ENCODE assay signal across 8 cellular contexts in the genomic region with DNA sequence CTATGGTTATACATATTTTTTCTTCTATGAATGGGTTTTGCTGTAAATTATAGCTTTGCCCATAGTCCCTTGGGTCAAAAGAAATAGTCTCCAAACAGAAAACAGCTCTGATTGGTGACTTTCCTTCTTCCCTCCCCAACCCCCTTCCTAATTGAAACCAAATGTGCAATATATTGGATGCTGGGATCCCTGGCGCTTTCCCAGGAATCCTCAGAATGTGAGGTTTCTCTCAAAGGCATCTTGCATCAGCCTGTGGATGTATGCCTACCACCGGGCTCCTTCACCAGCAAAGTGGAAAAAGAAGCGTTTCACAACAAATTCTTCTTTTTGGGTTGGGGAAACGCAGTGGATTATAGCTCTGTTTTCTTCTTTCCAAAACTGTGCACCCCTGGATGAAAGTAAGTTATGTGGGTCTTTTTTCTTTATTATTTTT. TPM values are rescaled to one million over a fixed set of nuclear protein-coding genes. Genes with fewer than 3 reads are reported as not detected.
A peak's percentile ranks its signal among the peaks of the same experiment; 100 is the strongest.
DNase-seq lines count a peak whose midpoint lies in the region; ATAC-seq and TF ChIP-seq lines count a peak whose summit lies in the region.
"Had no signal": no experiment of that assay in that cellular context is flagged by ENCODE, and none has a peak within 500 bp of the region (broad histone marks: within the 10 kb centered on the region; RNA-seq: fewer than 3 reads in every experiment).

A gene (plus strand): TSS at position 231 of the 433 bp plus-strand sequence. CDS start 86,600 bp downstream, outside the sequence.

- no peak for TF ChIP-seq CTCF in MM.1S (IDR thresholded peaks at IDR 0.05; ENCODE audit: low read length)
- no peak for TF ChIP-seq CTCF in mucosa of descending colon (IDR thresholded peaks at IDR 0.05)
- TF ChIP-seq CTCF in uterus (IDR thresholded peaks at IDR 0.05), result no peak

- peaks cover 27% of the 10 kb centered on the region for H3F3A ChIP-seq in MM.1S (ENCODE audit: insufficient read depth, low read length)

- no peak for TF ChIP-seq POLR2A in uterus (IDR thresholded peaks at IDR 0.05)

- CTCF ChIA-PET in activated CD4-positive, alpha-beta T cell treated with anti-CD3 and anti-CD28 coated beads for 36 hours (lab: Charles Lee), result no interaction called here

- H3K4me1 ChIP-seq in MM.1S (ENCODE audit: low read length) (peaks cover 52% of the 10 kb centered on the region), duodenal mucosa (ENCODE audit: control insufficient read depth in 1 of 2, insufficient read depth in 2 of 2, low read length in 2 of 2) (no peaks in the 10 kb centered on the region), mucosa of descending colon (ENCODE audit: low read depth) (no peaks in the 10 kb centered on the region), uterus (peaks cover 0 to 3% of the 10 kb centered on the region in 2 donors)

- H3K4me3 Mint-ChIP-seq in activated CD4-positive, alpha-beta T cell treated with anti-CD3 and anti-CD28 coated beads for 36 hours, result no peak within 1 kb of the TSS

- peak within 1 kb of the TSS; percentile 81 for H2AFZ ChIP-seq in MM.1S (ENCODE audit: low read length)

- H3K79me2 ChIP-seq in MM.1S (ENCODE audit: low read length), result no peaks in the 10 kb centered on the region

- peaks cover 2% of the 10 kb centered on the region for H3K27me3 Mint-ChIP-seq in activated CD4-positive, alpha-beta T cell treated with anti-CD3 and anti-CD28 coated beads for 36 hours

- H3K4me3 ChIP-seq in MM.1S (ENCODE audit: low read length) (peak within 1 kb of the TSS; percentile 53), duodenal mucosa (ENCODE audit: low read depth in 1 of 2, low read length in 2 of 2) (peak within 1 kb of the TSS; percentile 37 to 49), mucosa of descending colon (peak within 1 kb of the TSS; percentile 11), uterus (peak within 1 kb of the TSS; percentile 44 to 52)

- peak; percentile 26 for ATAC-seq in mucosa of descending colon
- no peak for ATAC-seq in activated CD4-positive, alpha-beta T cell treated with anti-CD3 and anti-CD28 coated beads for 36 hours
- ATAC-seq: activated CD4-positive, CD25-positive, alpha-beta regulatory T cell treated with anti-CD3 and anti-CD28 coated beads, Interleukin-2, amount 50 U/mL, for 24 hours had no signal

- intact Hi-C loops in mucosa of descending colon (cut with DNase I, micrococcal nuclease), result no loop called here
- intact Hi-C loops in uterus (cut with DNase I; ENCODE audit: low total_unique reads), result no loop called here
- intact Hi-C loops in activated CD4-positive, alpha-beta T cell treated with anti-CD3 and anti-CD28 coated beads for 36 hours (cut with DNase I, micrococcal nuclease), result no loop called here

- H3K9me3 ChIP-seq in MM.1S (replicated peaks; ENCODE audit: insufficient read depth, low read length) (no peaks in the 10 kb centered on the region), duodenal mucosa (ENCODE audit: control insufficient read depth in 1 of 2, low read length in 2 of 2) (no peaks in the 10 kb centered on the region), mucosa of descending colon (no peaks in the 10 kb centered on the region), uterus (no peaks in the 10 kb centered on the region)

- H3K36me3 ChIP-seq in MM.1S (replicated peaks; ENCODE audit: insufficient read depth, low read length), result no peaks in the 10 kb centered on the region
- H3K36me3 ChIP-seq in duodenal mucosa (ENCODE audit: control insufficient read depth in 1 of 2, insufficient read depth in 2 of 2, low read length in 2 of 2), result no peaks in the 10 kb centered on the region
- no peaks in the 10 kb centered on the region for H3K36me3 ChIP-seq in mucosa of descending colon (ENCODE audit: low read depth)
- no peaks in the 10 kb centered on the region for H3K36me3 ChIP-seq in uterus

- DNase-seq in MM.1S, result no peak
- peak in 1 of 3 donors; percentile 52 for DNase-seq in mucosa of descending colon
- peak; percentile 83 to 91 for DNase-seq in uterus
- DNase-seq in activated CD4-positive, alpha-beta T cell treated with anti-CD3 and anti-CD28 coated beads for 36 hours, result no peak
- DNase-seq in NCI-H1436 treated with DMSO at 0.1 percent for 48 hours (lab: John Stamatoyannopoulos, UW), result no peak
- no peak for DNase-seq in NCI-H345 treated with DMSO at 0.1 percent for 48 hours (lab: John Stamatoyannopoulos, UW; ENCODE audit: unreplicated experiment)

- H3K9ac ChIP-seq in MM.1S (ENCODE audit: low read length) (peak within 1 kb of the TSS; percentile 58), duodenal mucosa (ENCODE audit: low read depth in 1 of 2, low read length in 2 of 2) (peak within 1 kb of the TSS in 1 of 2 donors; percentile 45)

- no peaks in the 10 kb centered on the region for H3K9me3 Mint-ChIP-seq in activated CD4-positive, alpha-beta T cell treated with anti-CD3 and anti-CD28 coated beads for 36 hours (ENCODE audit: low read depth)

- no peaks in the 10 kb centered on the region for H3K4me1 Mint-ChIP-seq in activated CD4-positive, alpha-beta T cell treated with anti-CD3 and anti-CD28 coated beads for 36 hours

- no peaks in the 10 kb centered on the region for H3K27me3 ChIP-seq in MM.1S (replicated peaks; ENCODE audit: insufficient read depth, low read length)
- H3K27me3 ChIP-seq in duodenal mucosa (ENCODE audit: control insufficient read depth in 1 of 2, insufficient read depth in 2 of 2, low read length in 2 of 2), result no peaks in the 10 kb centered on the region
- no peaks in the 10 kb centered on the region for H3K27me3 ChIP-seq in uterus

- POLR2A ChIA-PET in activated CD4-positive, alpha-beta T cell treated with anti-CD3 and anti-CD28 coated beads for 36 hours (lab: Charles Lee), result no interaction called here

- H3K36me3 Mint-ChIP-seq in activated CD4-positive, alpha-beta T cell treated with anti-CD3 and anti-CD28 coated beads for 36 hours (ENCODE audit: low read depth), result no peaks in the 10 kb centered on the region

- no peaks in the 10 kb centered on the region for H4K20me1 ChIP-seq in MM.1S (ENCODE audit: insufficient read depth, low read length)

- no peaks in the 10 kb centered on the region for H3K9me2 ChIP-seq in MM.1S (replicated peaks; ENCODE audit: insufficient read depth, low read length)

- no peak within 1 kb of the TSS for H3K27ac Mint-ChIP-seq in activated CD4-positive, alpha-beta T cell treated with anti-CD3 and anti-CD28 coated beads for 36 hours

- H3K27ac ChIP-seq in MM.1S (ENCODE audit: low read length), result peak within 1 kb of the TSS; percentile 82
- peak within 1 kb of the TSS; percentile 37 for H3K27ac ChIP-seq in duodenal mucosa (ENCODE audit: low read depth, low read length)
- H3K27ac ChIP-seq in uterus, result peak within 1 kb of the TSS; percentile 83 to 97

- peak within 1 kb of the TSS; percentile 88 for H3K4me2 ChIP-seq in MM.1S (ENCODE audit: low read depth, low read length)

RNA-seq across cellular contexts. Expression of the gene that starts here (rescaled TPM):
- total RNA-seq in mucosa of descending colon (100 to 1,000 TPM in 1 of 3 donors, 10 to 100 TPM in 2; 13.3 to 203 (median 28.0) TPM), uterus (100 to 1,000 TPM in 1 of 4 donors, 10 to 100 TPM in 3; 40.0 to 134 (median 74.7) TPM)
- total RNA-seq in activated CD4-positive, alpha-beta T cell treated with anti-CD3 and anti-CD28 coated beads for 36 hours, result under 1 TPM; 0.21 to 0.23 TPM

Comparison
In these comparisons a context has a peak if more than half of its experiments do, and no peak if none do; other contexts are left out.
1. RNA of the gene that starts here (total RNA-seq): 40.0 to 134 TPM in uterus and 13.3 to 203 TPM in mucosa of descending colon; 0.21 to 0.23 TPM in activated CD4-positive, alpha-beta T cell treated with anti-CD3 and anti-CD28 coated beads for 36 hours; every median in the first group is over 10 times any median in the second.
2. DNase-seq: peak in uterus (2 of 2); none in MM.1S (single experiment), activated CD4-positive, alpha-beta T cell treated with anti-CD3 and anti-CD28 coated beads for 36 hours (single experiment), NCI-H1436 treated with DMSO at 0.1 percent for 48 hours (single experiment) and NCI-H345 treated with DMSO at 0.1 percent for 48 hours (single experiment).
3. H3K27ac ChIP-seq: peak in every context shown above with its lines; median percentile 90 in uterus; 82 in MM.1S; 37 in duodenal mucosa.
4. Peak in every context shown above with its lines, with median percentiles within 50 percentile points of each other: H3K4me3 ChIP-seq.